19 cellular contexts compared by ENCODE assay signal in genomic region chr14:99875421-99875820, GRCh38.
DNase-seq lines count a peak whose midpoint lies in the region; ATAC-seq and TF ChIP-seq lines count a peak whose summit lies in the region.
"Had no signal": no experiment of that assay in that cellular context is flagged by ENCODE, and none has a peak within 500 bp of the region (broad histone marks: within the 10 kb centered on the region; RNA-seq: fewer than 3 reads in every experiment).

No MANE protein-coding gene starts in this region.

- H3K79me2 ChIP-seq in Karpas-422 (ENCODE audit: low read length): no peaks in the 10 kb centered on the region

- no peaks in the 10 kb centered on the region for H3K9me2 ChIP-seq in Karpas-422 (replicated peaks; ENCODE audit: insufficient read depth, low read length)

- H4K20me1 ChIP-seq in Karpas-422 (ENCODE audit: insufficient read depth, low read depth, low read length): no peaks in the 10 kb centered on the region

- H3K27me3 Mint-ChIP-seq in glutamatergic neuron (ENCODE audit: unreplicated experiment): peaks cover 6% of the 10 kb centered on the region

- peaks cover 77% of the 10 kb centered on the region for H3K4me1 Mint-ChIP-seq in glutamatergic neuron (ENCODE audit: low read depth, unreplicated experiment)
- H3K4me1 Mint-ChIP-seq: B cell; CD4-positive, alpha-beta memory T cell had no signal

- TF ChIP-seq CTCF in glutamatergic neuron (IDR thresholded peaks at IDR 0.05; ENCODE audit: partially characterized antibody, unreplicated experiment) (no peak), lower leg skin (IDR thresholded peaks at IDR 0.05) (no peak)

- H3K27me3 ChIP-seq in Karpas-422 (ENCODE audit: low read length): no peaks in the 10 kb centered on the region

- no peak overlapping the region for H2AFZ ChIP-seq in Karpas-422 (ENCODE audit: low read length)
- H2AFZ ChIP-seq: GM23338 had no signal

- peak overlapping the region; percentile 2 for H3K4me3 Mint-ChIP-seq in glutamatergic neuron (ENCODE audit: unreplicated experiment)
- H3K4me3 Mint-ChIP-seq: B cell; CD4-positive, alpha-beta memory T cell; GM23338 had no signal

- H3K9me3 ChIP-seq in SK-N-MC (ENCODE audit: low read depth, low read length) (no peaks in the 10 kb centered on the region), Karpas-422 (ENCODE audit: low read length) (no peaks in the 10 kb centered on the region)

- H3K36me3 Mint-ChIP-seq in glutamatergic neuron (ENCODE audit: unreplicated experiment): no peaks in the 10 kb centered on the region
- H3K36me3 Mint-ChIP-seq: CD4-positive, alpha-beta memory T cell had no signal

- peak; percentile 51 for ATAC-seq in sciatic nerve
- ATAC-seq: HepG2 had no signal

- no peaks in the 10 kb centered on the region for H3K4me1 ChIP-seq in Karpas-422 (ENCODE audit: low read length)

- no peak for TF ChIP-seq POLR2A in lower leg skin (IDR thresholded peaks at IDR 0.05)

- intact Hi-C loops in sciatic nerve (cut with DNase I) (no loop called here), lower leg skin (cut with DNase I; ENCODE audit: low total_unique reads) (no loop called here)

- H3K9ac ChIP-seq in SK-N-MC (ENCODE audit: insufficient read length): no peak overlapping the region
- no peak overlapping the region for H3K9ac ChIP-seq in Karpas-422 (ENCODE audit: low read length)

- H3K36me3 ChIP-seq in SK-N-MC (ENCODE audit: insufficient read depth, low read length) (no peaks in the 10 kb centered on the region), Karpas-422 (ENCODE audit: insufficient read depth, low read length) (no peaks in the 10 kb centered on the region)

- H3K9me3 Mint-ChIP-seq in glutamatergic neuron (ENCODE audit: unreplicated experiment): peaks cover 13% of the 10 kb centered on the region
- H3K9me3 Mint-ChIP-seq: CD4-positive, alpha-beta memory T cell; GM23338 had no signal

- H3K4me3 ChIP-seq in SK-N-MC (peak overlapping the region; percentile 57), lower leg skin (ENCODE audit: low read depth, poor library complexity, severe bottlenecking) (no peak overlapping the region), Karpas-422 (ENCODE audit: low read length) (no peak overlapping the region)
- H3K4me3 ChIP-seq: GM23338 had no signal

- DNase-seq in NCI-H2227 (lab: John Stamatoyannopoulos, UW; ENCODE audit: unreplicated experiment): peak; percentile 68
- no peak for DNase-seq in SK-N-MC (ENCODE audit: low read depth, low spot score)
- DNase-seq in glutamatergic neuron: no peak
- DNase-seq in sciatic nerve (ENCODE audit: low spot score): no peak
- DNase-seq in lower leg skin (ENCODE audit: low spot score in 2 of 2): no peak
- no peak for DNase-seq in Karpas-422
- DNase-seq in activated CD4-positive, alpha-beta T cell treated with anti-CD3 and anti-CD28 coated beads for 4 hours: no peak
- DNase-seq: Calu3; CD4-positive, alpha-beta memory T cell; DMS79 treated with DMSO at 0.1 percent for 48 hours; KG1; NCI-H1436 treated with DMSO at 0.1 percent for 48 hours; NCI-H2081; NCI-H226; RPMI8226; SIG-M5 had no signal

- 71 to 74% methylated on average over 6 of the region's 6 CpGs for WGBS in lower leg skin, 2 donors

- H3K4me2 ChIP-seq in Karpas-422 (ENCODE audit: low read depth, low read length, poor library complexity, severe bottlenecking): no peak overlapping the region
- H3K4me2 ChIP-seq: GM23338 had no signal

- H3K27ac Mint-ChIP-seq in glutamatergic neuron (ENCODE audit: unreplicated experiment): no peak overlapping the region
- H3K27ac Mint-ChIP-seq: B cell; CD4-positive, alpha-beta memory T cell; GM23338 had no signal

- H3K27ac ChIP-seq in SK-N-MC: no peak overlapping the region
- no peak overlapping the region for H3K27ac ChIP-seq in Karpas-422 (ENCODE audit: low read length)
